In the genomic region with DNA sequence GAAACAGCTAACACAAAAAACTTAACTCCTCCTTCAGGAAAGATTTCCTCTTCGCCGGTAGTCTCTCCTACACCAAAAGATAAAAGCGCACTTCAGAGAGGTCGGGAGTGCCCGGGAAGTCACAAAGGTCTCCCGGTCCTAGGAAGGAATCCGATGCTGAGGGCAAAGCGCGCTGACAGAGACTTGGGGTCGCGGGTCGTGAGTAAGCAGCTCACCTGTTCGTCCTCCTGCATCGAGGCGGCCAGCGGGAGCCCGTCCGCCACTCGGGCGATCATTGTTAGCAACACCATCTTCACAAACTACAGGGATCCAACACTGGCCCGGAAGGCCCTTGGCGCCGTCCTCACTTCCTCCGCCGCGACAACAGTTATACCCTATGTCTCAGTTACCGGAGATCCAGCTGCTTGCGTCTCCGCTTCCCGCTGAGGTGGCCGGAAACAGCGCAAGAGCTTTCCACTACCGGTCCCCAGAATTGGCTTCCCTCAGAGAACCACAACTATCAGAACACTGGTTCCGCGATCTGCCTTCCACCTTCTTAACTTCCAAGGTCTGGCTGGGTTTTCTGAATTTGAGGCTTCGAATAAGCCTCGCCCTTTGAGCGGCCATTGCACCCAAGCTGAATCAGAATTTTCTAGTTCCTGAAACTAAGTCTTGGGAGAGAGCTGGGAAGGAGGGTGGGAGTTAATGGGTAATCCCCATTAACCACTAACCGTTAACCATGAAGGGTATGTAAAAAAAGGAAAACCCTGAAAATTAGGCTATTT, we compare ENCODE assay signal across 1 cellular context.
A peak's percentile ranks its signal among the peaks of the same experiment; 100 is the strongest.
TF ChIP-seq lines count a peak whose summit lies in the region.

TSS of gene SEC22B (minus strand) at position 429 of the 764 bp plus-strand sequence. CDS start at position 290, 139 bp downstream.

TF ChIP-seq in WTC11, 78 proteins besides CTCF, POLR2A, EP300 and RAD21 (continued from another document and continues in another):
- TF ChIP-seq, protein P1, sequence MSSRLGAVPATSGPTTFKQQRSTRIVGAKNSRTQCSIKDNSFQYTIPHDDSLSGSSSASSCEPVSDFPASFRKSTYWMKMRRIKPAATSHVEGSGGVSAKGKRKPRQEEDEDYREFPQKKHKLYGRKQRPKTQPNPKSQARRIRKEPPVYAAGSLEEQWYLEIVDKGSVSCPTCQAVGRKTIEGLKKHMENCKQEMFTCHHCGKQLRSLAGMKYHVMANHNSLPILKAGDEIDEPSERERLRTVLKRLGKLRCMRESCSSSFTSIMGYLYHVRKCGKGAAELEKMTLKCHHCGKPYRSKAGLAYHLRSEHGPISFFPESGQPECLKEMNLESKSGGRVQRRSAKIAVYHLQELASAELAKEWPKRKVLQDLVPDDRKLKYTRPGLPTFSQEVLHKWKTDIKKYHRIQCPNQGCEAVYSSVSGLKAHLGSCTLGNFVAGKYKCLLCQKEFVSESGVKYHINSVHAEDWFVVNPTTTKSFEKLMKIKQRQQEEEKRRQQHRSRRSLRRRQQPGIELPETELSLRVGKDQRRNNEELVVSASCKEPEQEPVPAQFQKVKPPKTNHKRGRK (CRISPR knock-in tag; IDR thresholded peaks at IDR 0.05; ENCODE audit: borderline replicate concordance) = no peak
- TF ChIP-seq ZNF263 (CRISPR knock-in tag; IDR thresholded peaks at IDR 0.05; ENCODE audit: low read depth) (no peak), SOX15 (CRISPR knock-in tag; IDR thresholded peaks at IDR 0.05) (no peak), OVOL2 (CRISPR knock-in tag; IDR thresholded peaks at IDR 0.05; ENCODE audit: borderline replicate concordance) (no peak), NR2C2 (CRISPR knock-in tag; IDR thresholded peaks at IDR 0.05) (no peak), E2F5 (CRISPR knock-in tag; IDR thresholded peaks at IDR 0.05) (no peak), JUN (CRISPR knock-in tag; IDR thresholded peaks at IDR 0.05) (no peak), MXD4 (CRISPR knock-in tag; IDR thresholded peaks at IDR 0.05; ENCODE audit: borderline replicate concordance) (no peak), CREB1 (CRISPR knock-in tag; IDR thresholded peaks at IDR 0.05) (no peak), FOXK1 (CRISPR knock-in tag; IDR thresholded peaks at IDR 0.05) (peak; percentile 76; the same call in 1 of the 2 replicates), ZNF232 (CRISPR knock-in tag; IDR thresholded peaks at IDR 0.05) (0 out of 2 replicates have a peak, but pooled peaks have one; percentile 56), TEAD1 (CRISPR knock-in tag; IDR thresholded peaks at IDR 0.05) (peak; percentile 66), ZNF671 (CRISPR knock-in tag; IDR thresholded peaks at IDR 0.05) (no peak), NFYB (CRISPR knock-in tag; conservative IDR thresholded peaks at IDR 0.05; ENCODE audit: low read depth) (no peak), SP1 (CRISPR knock-in tag; conservative IDR thresholded peaks at IDR 0.05) (peak; percentile 67), MYBL2 (CRISPR knock-in tag; IDR thresholded peaks at IDR 0.05) (peak; percentile 76; the same call in 1 of the 2 replicates), ATF6 (CRISPR knock-in tag; IDR thresholded peaks at IDR 0.05) (no peak), RORB (CRISPR knock-in tag; IDR thresholded peaks at IDR 0.05) (no peak), GTF2I (CRISPR knock-in tag; conservative IDR thresholded peaks at IDR 0.05) (no peak), ELF4 (CRISPR knock-in tag; IDR thresholded peaks at IDR 0.05; ENCODE audit: low read depth) (no peak), USF2 (CRISPR knock-in tag; IDR thresholded peaks at IDR 0.05) (no peak), ZBTB21 (CRISPR knock-in tag; IDR thresholded peaks at IDR 0.05; ENCODE audit: borderline replicate concordance) (no peak), ZNF416 (CRISPR knock-in tag; IDR thresholded peaks at IDR 0.05) (no peak), EMX1 (CRISPR knock-in tag; IDR thresholded peaks at IDR 0.05) (no peak), ZNF317 (CRISPR knock-in tag; IDR thresholded peaks at IDR 0.05; ENCODE audit: borderline replicate concordance, low read depth) (no peak), JAZF1 (CRISPR knock-in tag; IDR thresholded peaks at IDR 0.05) (no peak), TEAD4 (CRISPR knock-in tag; IDR thresholded peaks at IDR 0.05) (no peak), NR3C1 (CRISPR knock-in tag; conservative IDR thresholded peaks at IDR 0.05; ENCODE audit: low read depth) (no peak)
- TF ChIP-seq, protein P2, sequence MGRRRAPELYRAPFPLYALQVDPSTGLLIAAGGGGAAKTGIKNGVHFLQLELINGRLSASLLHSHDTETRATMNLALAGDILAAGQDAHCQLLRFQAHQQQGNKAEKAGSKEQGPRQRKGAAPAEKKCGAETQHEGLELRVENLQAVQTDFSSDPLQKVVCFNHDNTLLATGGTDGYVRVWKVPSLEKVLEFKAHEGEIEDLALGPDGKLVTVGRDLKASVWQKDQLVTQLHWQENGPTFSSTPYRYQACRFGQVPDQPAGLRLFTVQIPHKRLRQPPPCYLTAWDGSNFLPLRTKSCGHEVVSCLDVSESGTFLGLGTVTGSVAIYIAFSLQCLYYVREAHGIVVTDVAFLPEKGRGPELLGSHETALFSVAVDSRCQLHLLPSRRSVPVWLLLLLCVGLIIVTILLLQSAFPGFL (CRISPR knock-in tag; IDR thresholded peaks at IDR 0.05; ENCODE audit: borderline replicate concordance) = no peak
- TF ChIP-seq, protein P3, sequence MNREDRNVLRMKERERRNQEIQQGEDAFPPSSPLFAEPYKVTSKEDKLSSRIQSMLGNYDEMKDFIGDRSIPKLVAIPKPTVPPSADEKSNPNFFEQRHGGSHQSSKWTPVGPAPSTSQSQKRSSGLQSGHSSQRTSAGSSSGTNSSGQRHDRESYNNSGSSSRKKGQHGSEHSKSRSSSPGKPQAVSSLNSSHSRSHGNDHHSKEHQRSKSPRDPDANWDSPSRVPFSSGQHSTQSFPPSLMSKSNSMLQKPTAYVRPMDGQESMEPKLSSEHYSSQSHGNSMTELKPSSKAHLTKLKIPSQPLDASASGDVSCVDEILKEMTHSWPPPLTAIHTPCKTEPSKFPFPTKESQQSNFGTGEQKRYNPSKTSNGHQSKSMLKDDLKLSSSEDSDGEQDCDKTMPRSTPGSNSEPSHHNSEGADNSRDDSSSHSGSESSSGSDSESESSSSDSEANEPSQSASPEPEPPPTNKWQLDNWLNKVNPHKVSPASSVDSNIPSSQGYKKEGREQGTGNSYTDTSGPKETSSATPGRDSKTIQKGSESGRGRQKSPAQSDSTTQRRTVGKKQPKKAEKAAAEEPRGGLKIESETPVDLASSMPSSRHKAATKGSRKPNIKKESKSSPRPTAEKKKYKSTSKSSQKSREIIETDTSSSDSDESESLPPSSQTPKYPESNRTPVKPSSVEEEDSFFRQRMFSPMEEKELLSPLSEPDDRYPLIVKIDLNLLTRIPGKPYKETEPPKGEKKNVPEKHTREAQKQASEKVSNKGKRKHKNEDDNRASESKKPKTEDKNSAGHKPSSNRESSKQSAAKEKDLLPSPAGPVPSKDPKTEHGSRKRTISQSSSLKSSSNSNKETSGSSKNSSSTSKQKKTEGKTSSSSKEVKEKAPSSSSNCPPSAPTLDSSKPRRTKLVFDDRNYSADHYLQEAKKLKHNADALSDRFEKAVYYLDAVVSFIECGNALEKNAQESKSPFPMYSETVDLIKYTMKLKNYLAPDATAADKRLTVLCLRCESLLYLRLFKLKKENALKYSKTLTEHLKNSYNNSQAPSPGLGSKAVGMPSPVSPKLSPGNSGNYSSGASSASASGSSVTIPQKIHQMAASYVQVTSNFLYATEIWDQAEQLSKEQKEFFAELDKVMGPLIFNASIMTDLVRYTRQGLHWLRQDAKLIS (CRISPR knock-in tag; IDR thresholded peaks at IDR 0.05; ENCODE audit: borderline replicate concordance) = no peak
- TF ChIP-seq, protein P4, sequence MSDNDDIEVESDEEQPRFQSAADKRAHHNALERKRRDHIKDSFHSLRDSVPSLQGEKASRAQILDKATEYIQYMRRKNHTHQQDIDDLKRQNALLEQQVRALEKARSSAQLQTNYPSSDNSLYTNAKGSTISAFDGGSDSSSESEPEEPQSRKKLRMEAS (CRISPR knock-in tag; IDR thresholded peaks at IDR 0.05) = no peak
- TF ChIP-seq, protein P5, sequence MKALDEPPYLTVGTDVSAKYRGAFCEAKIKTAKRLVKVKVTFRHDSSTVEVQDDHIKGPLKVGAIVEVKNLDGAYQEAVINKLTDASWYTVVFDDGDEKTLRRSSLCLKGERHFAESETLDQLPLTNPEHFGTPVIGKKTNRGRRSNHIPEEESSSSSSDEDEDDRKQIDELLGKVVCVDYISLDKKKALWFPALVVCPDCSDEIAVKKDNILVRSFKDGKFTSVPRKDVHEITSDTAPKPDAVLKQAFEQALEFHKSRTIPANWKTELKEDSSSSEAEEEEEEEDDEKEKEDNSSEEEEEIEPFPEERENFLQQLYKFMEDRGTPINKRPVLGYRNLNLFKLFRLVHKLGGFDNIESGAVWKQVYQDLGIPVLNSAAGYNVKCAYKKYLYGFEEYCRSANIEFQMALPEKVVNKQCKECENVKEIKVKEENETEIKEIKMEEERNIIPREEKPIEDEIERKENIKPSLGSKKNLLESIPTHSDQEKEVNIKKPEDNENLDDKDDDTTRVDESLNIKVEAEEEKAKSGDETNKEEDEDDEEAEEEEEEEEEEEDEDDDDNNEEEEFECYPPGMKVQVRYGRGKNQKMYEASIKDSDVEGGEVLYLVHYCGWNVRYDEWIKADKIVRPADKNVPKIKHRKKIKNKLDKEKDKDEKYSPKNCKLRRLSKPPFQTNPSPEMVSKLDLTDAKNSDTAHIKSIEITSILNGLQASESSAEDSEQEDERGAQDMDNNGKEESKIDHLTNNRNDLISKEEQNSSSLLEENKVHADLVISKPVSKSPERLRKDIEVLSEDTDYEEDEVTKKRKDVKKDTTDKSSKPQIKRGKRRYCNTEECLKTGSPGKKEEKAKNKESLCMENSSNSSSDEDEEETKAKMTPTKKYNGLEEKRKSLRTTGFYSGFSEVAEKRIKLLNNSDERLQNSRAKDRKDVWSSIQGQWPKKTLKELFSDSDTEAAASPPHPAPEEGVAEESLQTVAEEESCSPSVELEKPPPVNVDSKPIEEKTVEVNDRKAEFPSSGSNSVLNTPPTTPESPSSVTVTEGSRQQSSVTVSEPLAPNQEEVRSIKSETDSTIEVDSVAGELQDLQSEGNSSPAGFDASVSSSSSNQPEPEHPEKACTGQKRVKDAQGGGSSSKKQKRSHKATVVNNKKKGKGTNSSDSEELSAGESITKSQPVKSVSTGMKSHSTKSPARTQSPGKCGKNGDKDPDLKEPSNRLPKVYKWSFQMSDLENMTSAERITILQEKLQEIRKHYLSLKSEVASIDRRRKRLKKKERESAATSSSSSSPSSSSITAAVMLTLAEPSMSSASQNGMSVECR (CRISPR knock-in tag; IDR thresholded peaks at IDR 0.05; ENCODE audit: borderline replicate concordance) = peak; percentile 72; the same call in 1 of the 2 replicates
- TF ChIP-seq, protein P6, sequence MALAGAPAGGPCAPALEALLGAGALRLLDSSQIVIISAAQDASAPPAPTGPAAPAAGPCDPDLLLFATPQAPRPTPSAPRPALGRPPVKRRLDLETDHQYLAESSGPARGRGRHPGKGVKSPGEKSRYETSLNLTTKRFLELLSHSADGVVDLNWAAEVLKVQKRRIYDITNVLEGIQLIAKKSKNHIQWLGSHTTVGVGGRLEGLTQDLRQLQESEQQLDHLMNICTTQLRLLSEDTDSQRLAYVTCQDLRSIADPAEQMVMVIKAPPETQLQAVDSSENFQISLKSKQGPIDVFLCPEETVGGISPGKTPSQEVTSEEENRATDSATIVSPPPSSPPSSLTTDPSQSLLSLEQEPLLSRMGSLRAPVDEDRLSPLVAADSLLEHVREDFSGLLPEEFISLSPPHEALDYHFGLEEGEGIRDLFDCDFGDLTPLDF (CRISPR knock-in tag; IDR thresholded peaks at IDR 0.05) = no peak
- TF ChIP-seq, protein P7, sequence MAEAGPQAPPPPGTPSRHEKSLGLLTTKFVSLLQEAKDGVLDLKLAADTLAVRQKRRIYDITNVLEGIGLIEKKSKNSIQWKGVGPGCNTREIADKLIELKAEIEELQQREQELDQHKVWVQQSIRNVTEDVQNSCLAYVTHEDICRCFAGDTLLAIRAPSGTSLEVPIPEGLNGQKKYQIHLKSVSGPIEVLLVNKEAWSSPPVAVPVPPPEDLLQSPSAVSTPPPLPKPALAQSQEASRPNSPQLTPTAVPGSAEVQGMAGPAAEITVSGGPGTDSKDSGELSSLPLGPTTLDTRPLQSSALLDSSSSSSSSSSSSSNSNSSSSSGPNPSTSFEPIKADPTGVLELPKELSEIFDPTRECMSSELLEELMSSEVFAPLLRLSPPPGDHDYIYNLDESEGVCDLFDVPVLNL (CRISPR knock-in tag; IDR thresholded peaks at IDR 0.05; ENCODE audit: borderline replicate concordance, low read depth) = no peak
- TF ChIP-seq, protein P8, sequence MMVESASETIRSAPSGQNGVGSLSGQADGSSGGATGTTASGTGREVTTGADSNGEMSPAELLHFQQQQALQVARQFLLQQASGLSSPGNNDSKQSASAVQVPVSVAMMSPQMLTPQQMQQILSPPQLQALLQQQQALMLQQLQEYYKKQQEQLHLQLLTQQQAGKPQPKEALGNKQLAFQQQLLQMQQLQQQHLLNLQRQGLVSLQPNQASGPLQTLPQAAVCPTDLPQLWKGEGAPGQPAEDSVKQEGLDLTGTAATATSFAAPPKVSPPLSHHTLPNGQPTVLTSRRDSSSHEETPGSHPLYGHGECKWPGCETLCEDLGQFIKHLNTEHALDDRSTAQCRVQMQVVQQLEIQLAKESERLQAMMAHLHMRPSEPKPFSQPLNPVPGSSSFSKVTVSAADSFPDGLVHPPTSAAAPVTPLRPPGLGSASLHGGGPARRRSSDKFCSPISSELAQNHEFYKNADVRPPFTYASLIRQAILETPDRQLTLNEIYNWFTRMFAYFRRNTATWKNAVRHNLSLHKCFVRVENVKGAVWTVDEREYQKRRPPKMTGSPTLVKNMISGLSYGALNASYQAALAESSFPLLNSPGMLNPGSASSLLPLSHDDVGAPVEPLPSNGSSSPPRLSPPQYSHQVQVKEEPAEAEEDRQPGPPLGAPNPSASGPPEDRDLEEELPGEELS (CRISPR knock-in tag; IDR thresholded peaks at IDR 0.05) = peak; percentile 66; the same call in 1 of the 2 replicates
